Comparison of ENCODE assay signal across 36 cellular contexts in the genomic region with DNA sequence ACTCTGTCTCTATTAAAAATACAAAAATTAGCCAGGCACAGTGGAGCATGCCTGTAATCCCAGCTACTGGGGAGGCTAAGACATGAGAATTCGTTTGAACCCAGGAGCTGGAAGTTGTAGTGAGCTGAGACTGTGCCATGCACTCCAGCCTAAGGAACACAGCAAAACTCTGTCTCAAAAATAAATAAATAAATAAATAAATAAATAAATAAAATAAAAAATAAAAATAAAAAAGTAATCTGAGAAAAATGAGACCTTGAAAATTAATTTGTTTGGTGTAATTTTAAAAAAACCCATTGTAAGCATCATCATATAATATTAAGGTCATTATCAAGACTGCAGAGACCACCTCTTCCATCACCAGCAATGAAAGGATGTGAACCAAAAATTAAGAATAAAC.
"Had no signal": no experiment of that assay in that cellular context is flagged by ENCODE, and none has a peak within 500 bp of the region (broad histone marks: within the 10 kb centered on the region; RNA-seq: fewer than 3 reads in every experiment).

No MANE protein-coding gene starts in this region.

- H3K4me1 ChIP-seq: adrenal gland, body of pancreas, breast epithelium had no signal

- H3K4me3 ChIP-seq: adrenal gland, body of pancreas, breast epithelium had no signal

- H3K27ac ChIP-seq: adrenal gland, body of pancreas, brain microvascular endothelial cell, breast epithelium, VCaP had no signal

- H3K27me3 Mint-ChIP-seq: activated CD4-positive, alpha-beta memory T cell treated with anti-CD3 and anti-CD28 coated beads, Interleukin-2, amount 10 ng/mL, durations not matched to agents 7 days and 5 days; activated CD4-positive, alpha-beta T cell treated with anti-CD3 and anti-CD28 coated beads for 36 hours; activated CD4-positive, alpha-beta T cell treated with anti-CD3 and anti-CD28 coated beads, Interleukin-2, amount 10 ng/mL, durations not matched to agents 7 days and 5 days; activated CD8-positive, alpha-beta memory T cell treated with anti-CD3 and anti-CD28 coated beads, Interleukin-2, amount 10 ng/mL, durations not matched to agents 7 days and 5 days; activated naive CD4-positive, alpha-beta T cell treated with anti-CD3 and anti-CD28 coated beads, Interleukin-2, amount 10 ng/mL, durations not matched to agents 7 days and 5 days; activated naive CD8-positive, alpha-beta T cell; activated T-cell treated with anti-CD3 and anti-CD28 coated beads, Interleukin-2, amount 50 U/mL, for 24 hours had no signal

- H3K9me3 Mint-ChIP-seq: activated CD4-positive, alpha-beta memory T cell treated with anti-CD3 and anti-CD28 coated beads, Interleukin-2, amount 10 ng/mL, durations not matched to agents 7 days and 5 days; activated CD4-positive, alpha-beta T cell treated with anti-CD3 and anti-CD28 coated beads, Interleukin-2, amount 10 ng/mL, durations not matched to agents 7 days and 5 days had no signal

- H3K4me3 Mint-ChIP-seq: activated CD4-positive, alpha-beta memory T cell treated with anti-CD3 and anti-CD28 coated beads, Interleukin-2, amount 10 ng/mL, durations not matched to agents 7 days and 5 days; activated CD4-positive, alpha-beta T cell treated with anti-CD3 and anti-CD28 coated beads for 36 hours; activated CD4-positive, alpha-beta T cell treated with anti-CD3 and anti-CD28 coated beads, Interleukin-2, amount 10 ng/mL, durations not matched to agents 7 days and 5 days; activated CD8-positive, alpha-beta memory T cell treated with anti-CD3 and anti-CD28 coated beads, Interleukin-2, amount 10 ng/mL, durations not matched to agents 7 days and 5 days; activated CD8-positive, alpha-beta T cell treated with anti-CD3 and anti-CD28 coated beads, Interleukin-2, amount 10 ng/mL, durations not matched to agents 7 days and 5 days; activated naive CD4-positive, alpha-beta T cell treated with anti-CD3 and anti-CD28 coated beads, Interleukin-2, amount 10 ng/mL, durations not matched to agents 7 days and 5 days; activated naive CD4-positive, alpha-beta T cell treated with anti-CD3 and anti-CD28 coated beads, Interleukin-2, amount 50 U/mL, for 24 hours; activated naive CD8-positive, alpha-beta T cell; activated T-cell treated with anti-CD3 and anti-CD28 coated beads, Interleukin-2, amount 50 U/mL, for 24 hours; T-helper 1 cell treated with Interleukin-12 subunit alpha and Interleukin-12 subunit beta and Interleukin-4 antibody, amounts not matched to agents 30 μg/mL and 1 μg/mL, for 36 hours; T-helper 2 cell treated with Interferon-gamma antibody and Interleukin-4, amounts not matched to agents 5 μg/mL and 100 μg/mL, for 36 hours had no signal

- ATAC-seq: activated CD4-positive, alpha-beta T cell treated with anti-CD3 and anti-CD28 coated beads for 36 hours; activated CD4-positive, CD25-positive, alpha-beta regulatory T cell treated with anti-CD3 and anti-CD28 coated beads, Interleukin-2, amount 50 U/mL, for 24 hours; activated CD8-positive, alpha-beta memory T cell treated with anti-CD3 and anti-CD28 coated beads, Interleukin-2, amount 10 ng/mL, durations not matched to agents 7 days and 5 days; activated CD8-positive, alpha-beta T cell treated with anti-CD3 and anti-CD28 coated beads, Interleukin-2, amount 10 ng/mL, durations not matched to agents 7 days and 5 days; body of pancreas had no signal

- H3K36me3 Mint-ChIP-seq: activated CD8-positive, alpha-beta memory T cell treated with anti-CD3 and anti-CD28 coated beads, Interleukin-2, amount 10 ng/mL, durations not matched to agents 7 days and 5 days; activated naive CD4-positive, alpha-beta T cell treated with anti-CD3 and anti-CD28 coated beads, Interleukin-2, amount 10 ng/mL, durations not matched to agents 7 days and 5 days; activated naive CD4-positive, alpha-beta T cell treated with anti-CD3 and anti-CD28 coated beads, Interleukin-2, amount 50 U/mL, for 24 hours; activated naive CD8-positive, alpha-beta T cell had no signal

- H3K4me1 Mint-ChIP-seq: activated CD4-positive, alpha-beta memory T cell treated with anti-CD3 and anti-CD28 coated beads, Interleukin-2, amount 10 ng/mL, durations not matched to agents 7 days and 5 days; activated CD4-positive, alpha-beta T cell treated with anti-CD3 and anti-CD28 coated beads for 36 hours; activated CD4-positive, alpha-beta T cell treated with anti-CD3 and anti-CD28 coated beads, Interleukin-2, amount 10 ng/mL, durations not matched to agents 7 days and 5 days; activated CD8-positive, alpha-beta memory T cell treated with anti-CD3 and anti-CD28 coated beads, Interleukin-2, amount 10 ng/mL, durations not matched to agents 7 days and 5 days; activated naive CD4-positive, alpha-beta T cell treated with anti-CD3 and anti-CD28 coated beads, Interleukin-2, amount 10 ng/mL, durations not matched to agents 7 days and 5 days; activated naive CD4-positive, alpha-beta T cell treated with anti-CD3 and anti-CD28 coated beads, Interleukin-2, amount 50 U/mL, for 24 hours had no signal

- H3K27ac Mint-ChIP-seq: activated CD4-positive, alpha-beta memory T cell treated with anti-CD3 and anti-CD28 coated beads, Interleukin-2, amount 10 ng/mL, durations not matched to agents 7 days and 5 days; activated CD4-positive, alpha-beta T cell treated with anti-CD3 and anti-CD28 coated beads for 36 hours; activated CD4-positive, alpha-beta T cell treated with anti-CD3 and anti-CD28 coated beads, Interleukin-2, amount 10 ng/mL, durations not matched to agents 7 days and 5 days; activated CD8-positive, alpha-beta memory T cell treated with anti-CD3 and anti-CD28 coated beads, Interleukin-2, amount 10 ng/mL, durations not matched to agents 7 days and 5 days; activated CD8-positive, alpha-beta T cell treated with anti-CD3 and anti-CD28 coated beads, Interleukin-2, amount 10 ng/mL, durations not matched to agents 7 days and 5 days; activated naive CD4-positive, alpha-beta T cell treated with anti-CD3 and anti-CD28 coated beads, Interleukin-2, amount 10 ng/mL, durations not matched to agents 7 days and 5 days; activated naive CD4-positive, alpha-beta T cell treated with anti-CD3 and anti-CD28 coated beads, Interleukin-2, amount 50 U/mL, for 24 hours; activated naive CD8-positive, alpha-beta T cell; activated T-cell treated with anti-CD3 and anti-CD28 coated beads, Interleukin-2, amount 50 U/mL, for 24 hours; activated T-helper 2 cell treated with anti-CD3 and anti-CD28 coated beads, Interferon-gamma antibody, Interleukin-2, Interleukin-4, amounts not matched to agents 10 μg/mL and 5 μg/mL and 100 μg/mL, durations not matched to agents 14 hours and 24 hours and 36 hours; T-helper 1 cell treated with Interleukin-12 subunit alpha and Interleukin-12 subunit beta and Interleukin-4 antibody, amounts not matched to agents 30 μg/mL and 1 μg/mL, for 36 hours; T-helper 2 cell treated with Interferon-gamma antibody and Interleukin-4, amounts not matched to agents 5 μg/mL and 100 μg/mL, for 36 hours had no signal

- H3K9me3 ChIP-seq: adrenal gland, body of pancreas, breast epithelium had no signal

- H3K36me3 ChIP-seq: adrenal gland, brain microvascular endothelial cell, breast epithelium had no signal

- DNase-seq: activated CD4-positive, alpha-beta memory T cell treated with anti-CD3 and anti-CD28 coated beads, Interleukin-2, amount 10 ng/mL, durations not matched to agents 7 days and 5 days; activated CD4-positive, alpha-beta T cell treated with anti-CD3 and anti-CD28 coated beads for 1 hour; activated CD4-positive, alpha-beta T cell treated with anti-CD3 and anti-CD28 coated beads for 36 hours; activated CD4-positive, alpha-beta T cell treated with anti-CD3 and anti-CD28 coated beads for 48 hours; activated CD4-positive, alpha-beta T cell treated with anti-CD3 and anti-CD28 coated beads, Interleukin-2, amount 10 ng/mL, durations not matched to agents 7 days and 5 days; activated CD4-positive, alpha-beta T cell treated with anti-CD3 and anti-CD28 coated beads, Interleukin-2, amount 50 U/mL, for 48 hours; activated CD4-positive, CD25-positive, alpha-beta regulatory T cell; activated CD8-positive, alpha-beta memory T cell treated with anti-CD3 and anti-CD28 coated beads for 24 hours; activated CD8-positive, alpha-beta memory T cell treated with anti-CD3 and anti-CD28 coated beads, Interleukin-2, amount 10 ng/mL, durations not matched to agents 7 days and 5 days; activated CD8-positive, alpha-beta memory T cell treated with anti-CD3 and anti-CD28 coated beads, Interleukin-2, amount 50 U/mL, for 48 hours; activated CD8-positive, alpha-beta T cell treated with anti-CD3 and anti-CD28 coated beads, Interleukin-2, amount 10 ng/mL, durations not matched to agents 7 days and 5 days; activated effector memory CD4-positive, alpha-beta T cell treated with Interleukin-2 at 50 U/mL for 16 hours; activated gamma-delta T cell; activated naive CD4-positive, alpha-beta T cell treated with anti-CD3 and anti-CD28 coated beads, Interleukin-2, amount 10 ng/mL, durations not matched to agents 7 days and 5 days; activated naive CD4-positive, alpha-beta T cell treated with Interleukin-2 at 50 U/mL for 16 hours; activated T-cell treated with anti-CD3 and anti-CD28 coated beads, Interleukin-2, amount 50 U/mL, for 24 hours; activated T-cell treated with anti-CD3 and anti-CD28 coated beads, Interleukin-2, amount 50 U/mL, for 48 hours; adrenal gland; amniotic stem cell; aorta; body of pancreas; brain microvascular endothelial cell; central memory CD4-positive, alpha-beta T cell; T-helper 1 cell; T-helper 2 cell; T-helper 9 cell had no signal

- FAIRE-seq: astrocyte, TTC549 had no signal
